In the genomic region with DNA sequence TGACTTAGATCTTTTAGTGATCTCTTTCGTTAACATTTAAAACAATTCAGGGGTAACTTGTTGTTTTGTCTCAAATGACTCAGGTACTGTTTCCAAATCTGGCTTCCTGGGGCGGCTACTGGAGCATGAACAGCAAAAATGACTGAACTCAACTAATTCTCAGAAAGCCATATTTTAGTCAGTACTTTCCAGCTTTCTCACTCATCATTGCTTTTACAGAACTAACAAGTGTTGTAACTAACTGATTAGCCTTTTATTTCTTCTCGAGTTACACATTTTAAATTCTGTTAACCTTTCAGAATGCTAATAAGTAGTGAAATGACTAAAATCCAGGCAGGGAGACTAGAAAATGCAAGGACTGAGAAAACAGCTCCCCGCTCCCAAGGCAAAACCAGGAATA, we compare ENCODE assay signal across 1 cellular context.
TF ChIP-seq lines count a peak whose summit lies in the region.

No MANE protein-coding gene starts in this region.

TF ChIP-seq in HepG2, 621 proteins besides CTCF, POLR2A, EP300 and RAD21 (continued from another document):
- TF ChIP-seq, protein P1, sequence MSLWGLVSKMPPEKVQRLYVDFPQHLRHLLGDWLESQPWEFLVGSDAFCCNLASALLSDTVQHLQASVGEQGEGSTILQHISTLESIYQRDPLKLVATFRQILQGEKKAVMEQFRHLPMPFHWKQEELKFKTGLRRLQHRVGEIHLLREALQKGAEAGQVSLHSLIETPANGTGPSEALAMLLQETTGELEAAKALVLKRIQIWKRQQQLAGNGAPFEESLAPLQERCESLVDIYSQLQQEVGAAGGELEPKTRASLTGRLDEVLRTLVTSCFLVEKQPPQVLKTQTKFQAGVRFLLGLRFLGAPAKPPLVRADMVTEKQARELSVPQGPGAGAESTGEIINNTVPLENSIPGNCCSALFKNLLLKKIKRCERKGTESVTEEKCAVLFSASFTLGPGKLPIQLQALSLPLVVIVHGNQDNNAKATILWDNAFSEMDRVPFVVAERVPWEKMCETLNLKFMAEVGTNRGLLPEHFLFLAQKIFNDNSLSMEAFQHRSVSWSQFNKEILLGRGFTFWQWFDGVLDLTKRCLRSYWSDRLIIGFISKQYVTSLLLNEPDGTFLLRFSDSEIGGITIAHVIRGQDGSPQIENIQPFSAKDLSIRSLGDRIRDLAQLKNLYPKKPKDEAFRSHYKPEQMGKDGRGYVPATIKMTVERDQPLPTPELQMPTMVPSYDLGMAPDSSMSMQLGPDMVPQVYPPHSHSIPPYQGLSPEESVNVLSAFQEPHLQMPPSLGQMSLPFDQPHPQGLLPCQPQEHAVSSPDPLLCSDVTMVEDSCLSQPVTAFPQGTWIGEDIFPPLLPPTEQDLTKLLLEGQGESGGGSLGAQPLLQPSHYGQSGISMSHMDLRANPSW (CRISPR knock-in tag; IDR thresholded peaks at IDR 0.05; ENCODE audit: borderline replicate concordance): no peak
- TF ChIP-seq ZNF558 (CRISPR knock-in tag; IDR thresholded peaks at IDR 0.05; ENCODE audit: borderline replicate concordance) (no peak), ZNF773 (CRISPR knock-in tag; IDR thresholded peaks at IDR 0.05; ENCODE audit: borderline replicate concordance) (no peak), JDP2 (CRISPR knock-in tag; IDR thresholded peaks at IDR 0.05; ENCODE audit: borderline replicate concordance) (no peak), PAX8 (CRISPR knock-in tag; IDR thresholded peaks at IDR 0.05; ENCODE audit: borderline replicate concordance) (no peak), EZH2 (conservative IDR thresholded peaks at IDR 0.05; ENCODE audit: low read depth, low read length) (no peak), NCOR1 (IDR thresholded peaks at IDR 0.05; ENCODE audit: borderline replicate concordance, low read length) (no peak), KDM3A (CRISPR knock-in tag; IDR thresholded peaks at IDR 0.05; ENCODE audit: low read depth) (no peak), TBL1XR1 (IDR thresholded peaks at IDR 0.05; ENCODE audit: borderline replicate concordance, low read length, partially characterized antibody) (no peak), IKZF1 (IDR thresholded peaks at IDR 0.05) (no peak)
- TF ChIP-seq, protein P2, sequence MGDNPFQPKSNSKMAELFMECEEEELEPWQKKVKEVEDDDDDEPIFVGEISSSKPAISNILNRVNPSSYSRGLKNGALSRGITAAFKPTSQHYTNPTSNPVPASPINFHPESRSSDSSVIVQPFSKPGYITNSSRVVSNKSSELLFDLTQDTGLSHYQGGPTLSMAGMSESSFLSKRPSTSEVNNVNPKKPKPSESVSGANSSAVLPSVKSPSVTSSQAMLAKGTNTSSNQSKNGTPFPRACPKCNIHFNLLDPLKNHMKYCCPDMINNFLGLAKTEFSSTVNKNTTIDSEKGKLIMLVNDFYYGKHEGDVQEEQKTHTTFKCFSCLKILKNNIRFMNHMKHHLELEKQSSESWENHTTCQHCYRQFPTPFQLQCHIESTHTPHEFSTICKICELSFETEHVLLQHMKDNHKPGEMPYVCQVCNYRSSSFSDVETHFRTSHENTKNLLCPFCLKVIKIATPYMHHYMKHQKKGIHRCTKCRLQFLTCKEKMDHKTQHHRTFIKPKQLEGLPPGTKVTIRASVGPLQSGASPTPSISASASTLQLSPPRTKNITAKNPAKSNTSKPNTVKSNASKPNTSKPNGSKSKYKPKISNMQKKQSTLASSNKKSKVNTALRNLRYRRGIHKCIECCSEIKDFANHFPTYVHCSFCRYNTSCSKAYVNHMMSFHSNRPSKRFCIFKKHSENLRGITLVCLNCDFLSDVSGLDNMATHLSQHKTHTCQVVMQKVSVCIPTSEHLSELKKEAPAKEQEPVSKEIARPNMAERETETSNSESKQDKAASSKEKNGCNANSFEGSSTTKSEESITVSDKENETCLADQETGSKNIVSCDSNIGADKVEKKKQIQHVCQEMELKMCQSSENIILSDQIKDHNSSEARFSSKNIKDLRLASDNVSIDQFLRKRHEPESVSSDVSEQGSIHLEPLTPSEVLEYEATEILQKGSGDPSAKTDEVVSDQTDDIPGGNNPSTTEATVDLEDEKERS (CRISPR knock-in tag; IDR thresholded peaks at IDR 0.05): no peak
